ENCODE assay signal across 10 cellular contexts in the genomic region with DNA sequence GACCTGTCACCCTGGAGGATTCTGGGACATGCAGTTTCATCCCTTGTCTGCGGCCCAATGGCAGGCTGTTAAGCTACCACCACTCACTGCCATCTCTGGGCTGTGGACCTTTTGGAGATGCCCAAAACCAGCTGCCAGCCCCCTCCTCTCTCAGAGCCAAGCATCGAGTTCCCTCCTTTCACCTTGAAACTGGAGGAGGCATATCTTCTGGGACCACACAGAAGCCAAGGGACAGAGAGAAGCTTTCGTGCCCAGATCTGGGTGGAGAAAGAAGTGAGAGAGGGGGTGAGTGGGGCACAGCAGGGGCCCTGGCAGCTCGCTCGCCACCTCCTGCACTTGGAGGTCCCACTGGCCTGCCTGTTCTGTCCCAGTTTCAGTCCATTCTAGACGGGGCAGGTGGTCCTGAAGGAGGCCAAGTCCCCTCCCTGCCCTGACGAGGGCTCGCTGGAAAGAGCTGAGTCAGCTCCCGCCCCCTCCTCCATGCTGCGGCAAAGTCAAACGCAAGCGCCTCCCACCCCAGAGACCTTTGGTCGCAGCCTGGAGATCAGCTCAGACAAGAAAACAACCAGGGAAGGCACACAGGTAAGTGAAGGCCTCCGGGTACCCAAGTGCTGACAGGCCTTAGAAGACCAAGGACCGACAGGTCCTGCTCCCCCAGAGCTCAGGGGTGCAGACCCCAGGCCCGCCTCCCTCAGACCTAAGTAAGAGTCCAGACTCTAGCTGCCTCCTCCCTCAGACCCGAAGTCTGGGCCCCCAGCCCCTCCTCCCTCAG. TPM values are rescaled to one million over a fixed set of nuclear protein-coding genes. Genes with fewer than 3 reads are reported as not detected.
DNase-seq lines count a peak whose midpoint lies in the region; ATAC-seq and TF ChIP-seq lines count a peak whose summit lies in the region.
"Had no signal": no experiment of that assay in that cellular context is flagged by ENCODE, and none has a peak within 500 bp of the region (broad histone marks: within the 10 kb centered on the region; RNA-seq: fewer than 3 reads in every experiment).

No MANE protein-coding gene starts in this region.

- H3K4me1 Mint-ChIP-seq in CD4-positive, CD25-positive, alpha-beta regulatory T cell: peaks cover 0 to 36% (median 20%) of the 10 kb centered on the region in 4 donors
- H3K4me1 Mint-ChIP-seq in HFFc6 (ENCODE audit: low read depth): peaks cover 18% of the 10 kb centered on the region
- H3K4me1 Mint-ChIP-seq in central memory CD8-positive, alpha-beta T cell: peaks cover 24% of the 10 kb centered on the region
- peaks cover 15% of the 10 kb centered on the region for H3K4me1 Mint-ChIP-seq in mesothelial cell of epicardium

- H3K4me3 Mint-ChIP-seq in CD4-positive, CD25-positive, alpha-beta regulatory T cell: peak overlapping the region in 3 of 4 donors; percentile 46 to 81 (median 51)
- H3K4me3 Mint-ChIP-seq in HFFc6 (no peak overlapping the region), mesothelial cell of epicardium (no peak overlapping the region)
- no peak overlapping the region for H3K4me3 Mint-ChIP-seq in central memory CD8-positive, alpha-beta T cell

- TF ChIP-seq CTCF in HFFc6 (IDR thresholded peaks at IDR 0.05) (no peak), mesothelial cell of epicardium (IDR thresholded peaks at IDR 0.05; ENCODE audit: unreplicated experiment) (no peak)

- H3K4me3 ChIP-seq in CD4-positive, CD25-positive, alpha-beta regulatory T cell (ENCODE audit: low read depth, low read length): no peak overlapping the region
- H3K4me3 ChIP-seq: left ventricle myocardium inferior had no signal

- H3K9me3 ChIP-seq in CD4-positive, CD25-positive, alpha-beta regulatory T cell (ENCODE audit: control insufficient read depth in 2 of 2, low read length in 2 of 2): no peaks in the 10 kb centered on the region
- H3K9me3 ChIP-seq: left ventricle myocardium inferior had no signal

- no peak for ATAC-seq in CD4-positive, CD25-positive, alpha-beta regulatory T cell (ENCODE audit: low read depth in 2 of 2)
- peak; percentile 48 for ATAC-seq in central memory CD8-positive, alpha-beta T cell (replicated peaks; ENCODE audit: extremely low read depth, poor library complexity, severe bottlenecking)
- no peak for ATAC-seq in HG03139 (IDR thresholded peaks at IDR 0.05; ENCODE audit: unreplicated experiment)
- ATAC-seq in HG02610 (IDR thresholded peaks at IDR 0.05; ENCODE audit: unreplicated experiment): no peak
- ATAC-seq in GM19023 (IDR thresholded peaks at IDR 0.05; ENCODE audit: unreplicated experiment): no peak

- DNase-seq in CD4-positive, CD25-positive, alpha-beta regulatory T cell: peak in 2 of 3 donors; percentile 57 to 67
- DNase-seq in HFFc6 (peak; percentile 40), mesothelial cell of epicardium (ENCODE audit: low spot score in 2 of 2, unreplicated experiment in 2 of 2) (peak in 1 of 2 experiments; percentile 53), islet precursor cell (no peak)
- no peak for DNase-seq in central memory CD8-positive, alpha-beta T cell (ENCODE audit: low spot score in 2 of 2)
- DNase-seq: left ventricle myocardium inferior had no signal

- no peaks in the 10 kb centered on the region for H3K36me3 ChIP-seq in CD4-positive, CD25-positive, alpha-beta regulatory T cell (ENCODE audit: control insufficient read depth, insufficient read depth, low read length)
- H3K36me3 ChIP-seq: left ventricle myocardium inferior had no signal

- H3K27ac ChIP-seq in CD4-positive, CD25-positive, alpha-beta regulatory T cell (ENCODE audit: insufficient read depth, low read length, poor library complexity, severe bottlenecking): no peak overlapping the region
- H3K27ac ChIP-seq: left ventricle myocardium inferior had no signal

- H3K27me3 ChIP-seq in CD4-positive, CD25-positive, alpha-beta regulatory T cell (ENCODE audit: control insufficient read depth, insufficient read depth, low read length): no peaks in the 10 kb centered on the region

- H3K36me3 Mint-ChIP-seq in CD4-positive, CD25-positive, alpha-beta regulatory T cell: no peaks in the 10 kb centered on the region
- H3K36me3 Mint-ChIP-seq in HFFc6 (ENCODE audit: low read depth) (no peaks in the 10 kb centered on the region), mesothelial cell of epicardium (no peaks in the 10 kb centered on the region)
- peaks cover 2% of the 10 kb centered on the region for H3K36me3 Mint-ChIP-seq in central memory CD8-positive, alpha-beta T cell (ENCODE audit: insufficient read depth)

- H3K27me3 Mint-ChIP-seq in CD4-positive, CD25-positive, alpha-beta regulatory T cell: no peaks in the 10 kb centered on the region
- H3K27me3 Mint-ChIP-seq in HFFc6 (ENCODE audit: insufficient read depth): no peaks in the 10 kb centered on the region; the same call in 1 of the 2 replicates
- no peaks in the 10 kb centered on the region for H3K27me3 Mint-ChIP-seq in central memory CD8-positive, alpha-beta T cell
- no peaks in the 10 kb centered on the region for H3K27me3 Mint-ChIP-seq in mesothelial cell of epicardium (ENCODE audit: low read depth)

- H3K9me3 Mint-ChIP-seq in CD4-positive, CD25-positive, alpha-beta regulatory T cell: peaks cover 0 to 1% (median 0%) of the 10 kb centered on the region in 7 donors
- H3K9me3 Mint-ChIP-seq in HFFc6 (no peaks in the 10 kb centered on the region), mesothelial cell of epicardium (no peaks in the 10 kb centered on the region)
- H3K9me3 Mint-ChIP-seq in central memory CD8-positive, alpha-beta T cell: no peaks in the 10 kb centered on the region

- peak overlapping the region in 1 of 3 donors; percentile 56 for H3K27ac Mint-ChIP-seq in CD4-positive, CD25-positive, alpha-beta regulatory T cell
- no peak overlapping the region for H3K27ac Mint-ChIP-seq in HFFc6
- H3K27ac Mint-ChIP-seq in central memory CD8-positive, alpha-beta T cell (ENCODE audit: low read depth): no peak overlapping the region
- H3K27ac Mint-ChIP-seq in mesothelial cell of epicardium: peak overlapping the region; percentile 73

- H3K4me1 ChIP-seq in CD4-positive, CD25-positive, alpha-beta regulatory T cell (ENCODE audit: control insufficient read depth, insufficient read depth, low read length, poor library complexity, severe bottlenecking): peaks cover 21% of the 10 kb centered on the region

RNA-seq across cellular contexts. Expression of a gene that starts 3.8 kb away (rescaled TPM):
- total RNA-seq in CD4-positive, CD25-positive, alpha-beta regulatory T cell: 16.4 TPM
- 10 to 100 TPM; 19.5 to 23.0 (median 21.2) TPM for polyA plus RNA-seq in CD4-positive, CD25-positive, alpha-beta regulatory T cell
- 10 to 100 TPM; 31.3 to 41.2 (median 34.0) TPM for total RNA-seq in HFFc6 (2021; fragmentation: NEBNext Ultra II Directional; extraction: Animal tissue kit (Norgen Biotek cat#: 25700))
- 45.3 to 47.3 TPM (median 45.7 TPM) in 3 replicates for total RNA-seq in mesothelial cell of epicardium

RNA-seq across cellular contexts. Expression of a gene that starts 29.3 kb away (rescaled TPM):
- 0.49 TPM for total RNA-seq in CD4-positive, CD25-positive, alpha-beta regulatory T cell
- 1 to 10 TPM in 1 of 4 donors, under 1 TPM in 3; 0.29 to 2.0 (median 0.61) TPM for polyA plus RNA-seq in CD4-positive, CD25-positive, alpha-beta regulatory T cell
- 1 to 10 TPM; 2.9 to 10.0 (median 8.9) TPM for total RNA-seq in HFFc6 (2021; fragmentation: NEBNext Ultra II Directional; extraction: Animal tissue kit (Norgen Biotek cat#: 25700))
- 22.9 to 29.6 TPM (median 27.1 TPM) in 3 replicates for total RNA-seq in mesothelial cell of epicardium

RNA-seq across cellular contexts. Expression of a gene that starts 51.7 kb away (rescaled TPM):
- not detected for total RNA-seq in CD4-positive, CD25-positive, alpha-beta regulatory T cell
- not detected for polyA plus RNA-seq in CD4-positive, CD25-positive, alpha-beta regulatory T cell
- not detected for total RNA-seq in HFFc6 (2021; fragmentation: NEBNext Ultra II Directional; extraction: Animal tissue kit (Norgen Biotek cat#: 25700))
- total RNA-seq in mesothelial cell of epicardium: not detected in 3 replicates
- total RNA-seq: left ventricle myocardium inferior had no signal
- polyA plus RNA-seq: adipose tissue had no signal

RNA-seq across cellular contexts. Expression of a gene that starts 54.6 kb away (rescaled TPM):
- not detected for total RNA-seq in CD4-positive, CD25-positive, alpha-beta regulatory T cell
- polyA plus RNA-seq in CD4-positive, CD25-positive, alpha-beta regulatory T cell: under 1 TPM in 2 of 4 donors, not detected in 2; 0.06 to 0.14 TPM
- under 1 TPM in 3 of 6 experiments, not detected in 3; 0.05 to 0.06 (median 0.05) TPM for total RNA-seq in HFFc6 (2021; fragmentation: NEBNext Ultra II Directional; extraction: Animal tissue kit (Norgen Biotek cat#: 25700))
- total RNA-seq in mesothelial cell of epicardium: 3.5 to 4.4 TPM (median 4.3 TPM) in 3 replicates

Comparison
In these comparisons a context has a peak if more than half of its experiments do, and no peak if none do; other contexts are left out.
1. DNase-seq: peak in CD4-positive, CD25-positive, alpha-beta regulatory T cell (2 of 3) and HFFc6 (single experiment); none in central memory CD8-positive, alpha-beta T cell (0 of 2) and islet precursor cell (single experiment).
2. H3K4me3 Mint-ChIP-seq: peak in CD4-positive, CD25-positive, alpha-beta regulatory T cell (3 of 4); none in HFFc6 (single experiment), central memory CD8-positive, alpha-beta T cell (single experiment) and mesothelial cell of epicardium (single experiment).